13 cellular contexts compared by ENCODE assay signal in genomic region chr6:114862809-114863208, GRCh38.
"Had no signal": no experiment of that assay in that cellular context is flagged by ENCODE, and none has a peak within 500 bp of the region (broad histone marks: within the 10 kb centered on the region; RNA-seq: fewer than 3 reads in every experiment).

No MANE protein-coding gene starts in this region.

- ATAC-seq: effector memory CD8-positive, alpha-beta T cell; upper lobe of right lung had no signal

- FAIRE-seq: TTC549 had no signal

- H3K36me3 ChIP-seq: adrenal gland, ovary, upper lobe of right lung had no signal

- H3K4me1 ChIP-seq: adrenal gland, upper lobe of right lung had no signal

- H3K27ac ChIP-seq: adrenal gland, ovary, upper lobe of right lung had no signal

- H3K27me3 ChIP-seq: adrenal gland, ovary, upper lobe of right lung had no signal

- DNase-seq: activated CD4-positive, alpha-beta T cell treated with anti-CD3 and anti-CD28 coated beads, Interleukin-2, amount 10 ng/mL, durations not matched to agents 7 days and 5 days; activated CD4-positive, CD25-positive, alpha-beta regulatory T cell; activated CD8-positive, alpha-beta memory T cell treated with anti-CD3 and anti-CD28 coated beads for 24 hours; activated naive CD4-positive, alpha-beta T cell treated with Interleukin-2 at 50 U/mL for 16 hours; adrenal gland; cerebellar nuclear complex; effector memory CD8-positive, alpha-beta T cell; glutamatergic neuron; ovary; stimulated activated CD4-positive, alpha-beta T cell treated with anti-CD3 and anti-CD28 coated beads, Interleukin-15, amount 100 ng/mL, for 24 hours; stimulated activated CD4-positive, alpha-beta T cell treated with anti-CD3 and anti-CD28 coated beads, Interleukin-4, amount 100 ng/mL, for 24 hours; upper lobe of right lung had no signal

- H3K9me3 ChIP-seq: adrenal gland, ovary, upper lobe of right lung had no signal

- H3K4me3 ChIP-seq: adrenal gland, ovary, upper lobe of right lung had no signal
